1 cellular context compared by ENCODE assay signal in genomic region chr11:5522308-5522707, GRCh38.
TF ChIP-seq lines count a peak whose summit lies in the region.

No MANE protein-coding gene starts in this region.

TF ChIP-seq in K562, 482 proteins besides CTCF, POLR2A, EP300 and RAD21 (continued from another document and continues in another):
- TF ChIP-seq ZNF511 (CRISPR knock-in tag; IDR thresholded peaks at IDR 0.05) (no peak), BHLHE40 (IDR thresholded peaks at IDR 0.05; ENCODE audit: low read length) (peak; percentile 83), CHD1 (IDR thresholded peaks at IDR 0.05; ENCODE audit: low read length) (no peak), ZFP36 (IDR thresholded peaks at IDR 0.05; ENCODE audit: low read depth, low read length, partially characterized antibody) (no peak), PURB (CRISPR knock-in tag; IDR thresholded peaks at IDR 0.05; ENCODE audit: low read depth) (no peak), CGGBP1 (CRISPR knock-in tag; IDR thresholded peaks at IDR 0.05) (no peak), ZNF184 (CRISPR knock-in tag; IDR thresholded peaks at IDR 0.05) (no peak), DDX20 (tag; IDR thresholded peaks at IDR 0.05; ENCODE audit: low read depth) (no peak), HINFP (tag; conservative IDR thresholded peaks at IDR 0.05; ENCODE audit: low read depth) (no peak), ZNF584 (CRISPR knock-in tag; IDR thresholded peaks at IDR 0.05; ENCODE audit: low read depth) (no peak), KLF6 (CRISPR knock-in tag; IDR thresholded peaks at IDR 0.05; ENCODE audit: borderline replicate concordance) (no peak), SLC30A9 (CRISPR knock-in tag; IDR thresholded peaks at IDR 0.05) (no peak), ZFP1 (CRISPR knock-in tag; IDR thresholded peaks at IDR 0.05) (no peak), MTA3 (IDR thresholded peaks at IDR 0.05; ENCODE audit: borderline replicate concordance) (no peak), ATF6 (CRISPR knock-in tag; IDR thresholded peaks at IDR 0.05) (no peak), ARID1B (IDR thresholded peaks at IDR 0.05) (peak; percentile 39; the same call in 1 of the 2 replicates), NCOA1 (IDR thresholded peaks at IDR 0.05; ENCODE audit: low read depth) (no peak), SMARCB1 (IDR thresholded peaks at IDR 0.05; ENCODE audit: insufficient read length, low read depth) (no peak), DEAF1 (CRISPR knock-in tag; IDR thresholded peaks at IDR 0.05) (no peak), KLF16 (IDR thresholded peaks at IDR 0.05) (no peak), ZC3H8 (IDR thresholded peaks at IDR 0.05) (no peak), U2AF2 (optimal IDR thresholded peaks at IDR 0.05; ENCODE audit: low read depth, low read length) (no peak), JUN (IDR thresholded peaks at IDR 0.05; ENCODE audit: borderline replicate concordance, low read depth, low read length) (0 out of 2 replicates have a peak, but pooled peaks have one; percentile 46), JUN (CRISPR knock-in tag; IDR thresholded peaks at IDR 0.05; ENCODE audit: borderline replicate concordance) (no peak), TRIM24 (IDR thresholded peaks at IDR 0.05) (0 out of 4 replicates have a peak, but pooled peaks of 1 of the 2 experiments have one; percentile 23), HCFC1 (IDR thresholded peaks at IDR 0.05; ENCODE audit: low read depth, low read length) (no peak), RBM14 (IDR thresholded peaks at IDR 0.05; ENCODE audit: borderline replicate concordance, insufficient read depth, low read depth, low read length) (no peak), ZNF398 (CRISPR knock-in tag; IDR thresholded peaks at IDR 0.05) (no peak), PTRF (tag; IDR thresholded peaks at IDR 0.05) (no peak)
- TF ChIP-seq, protein P1, sequence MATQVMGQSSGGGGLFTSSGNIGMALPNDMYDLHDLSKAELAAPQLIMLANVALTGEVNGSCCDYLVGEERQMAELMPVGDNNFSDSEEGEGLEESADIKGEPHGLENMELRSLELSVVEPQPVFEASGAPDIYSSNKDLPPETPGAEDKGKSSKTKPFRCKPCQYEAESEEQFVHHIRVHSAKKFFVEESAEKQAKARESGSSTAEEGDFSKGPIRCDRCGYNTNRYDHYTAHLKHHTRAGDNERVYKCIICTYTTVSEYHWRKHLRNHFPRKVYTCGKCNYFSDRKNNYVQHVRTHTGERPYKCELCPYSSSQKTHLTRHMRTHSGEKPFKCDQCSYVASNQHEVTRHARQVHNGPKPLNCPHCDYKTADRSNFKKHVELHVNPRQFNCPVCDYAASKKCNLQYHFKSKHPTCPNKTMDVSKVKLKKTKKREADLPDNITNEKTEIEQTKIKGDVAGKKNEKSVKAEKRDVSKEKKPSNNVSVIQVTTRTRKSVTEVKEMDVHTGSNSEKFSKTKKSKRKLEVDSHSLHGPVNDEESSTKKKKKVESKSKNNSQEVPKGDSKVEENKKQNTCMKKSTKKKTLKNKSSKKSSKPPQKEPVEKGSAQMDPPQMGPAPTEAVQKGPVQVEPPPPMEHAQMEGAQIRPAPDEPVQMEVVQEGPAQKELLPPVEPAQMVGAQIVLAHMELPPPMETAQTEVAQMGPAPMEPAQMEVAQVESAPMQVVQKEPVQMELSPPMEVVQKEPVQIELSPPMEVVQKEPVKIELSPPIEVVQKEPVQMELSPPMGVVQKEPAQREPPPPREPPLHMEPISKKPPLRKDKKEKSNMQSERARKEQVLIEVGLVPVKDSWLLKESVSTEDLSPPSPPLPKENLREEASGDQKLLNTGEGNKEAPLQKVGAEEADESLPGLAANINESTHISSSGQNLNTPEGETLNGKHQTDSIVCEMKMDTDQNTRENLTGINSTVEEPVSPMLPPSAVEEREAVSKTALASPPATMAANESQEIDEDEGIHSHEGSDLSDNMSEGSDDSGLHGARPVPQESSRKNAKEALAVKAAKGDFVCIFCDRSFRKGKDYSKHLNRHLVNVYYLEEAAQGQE (CRISPR knock-in tag; IDR thresholded peaks at IDR 0.05; ENCODE audit: low read depth), result no peak
- TF ChIP-seq, protein P2, sequence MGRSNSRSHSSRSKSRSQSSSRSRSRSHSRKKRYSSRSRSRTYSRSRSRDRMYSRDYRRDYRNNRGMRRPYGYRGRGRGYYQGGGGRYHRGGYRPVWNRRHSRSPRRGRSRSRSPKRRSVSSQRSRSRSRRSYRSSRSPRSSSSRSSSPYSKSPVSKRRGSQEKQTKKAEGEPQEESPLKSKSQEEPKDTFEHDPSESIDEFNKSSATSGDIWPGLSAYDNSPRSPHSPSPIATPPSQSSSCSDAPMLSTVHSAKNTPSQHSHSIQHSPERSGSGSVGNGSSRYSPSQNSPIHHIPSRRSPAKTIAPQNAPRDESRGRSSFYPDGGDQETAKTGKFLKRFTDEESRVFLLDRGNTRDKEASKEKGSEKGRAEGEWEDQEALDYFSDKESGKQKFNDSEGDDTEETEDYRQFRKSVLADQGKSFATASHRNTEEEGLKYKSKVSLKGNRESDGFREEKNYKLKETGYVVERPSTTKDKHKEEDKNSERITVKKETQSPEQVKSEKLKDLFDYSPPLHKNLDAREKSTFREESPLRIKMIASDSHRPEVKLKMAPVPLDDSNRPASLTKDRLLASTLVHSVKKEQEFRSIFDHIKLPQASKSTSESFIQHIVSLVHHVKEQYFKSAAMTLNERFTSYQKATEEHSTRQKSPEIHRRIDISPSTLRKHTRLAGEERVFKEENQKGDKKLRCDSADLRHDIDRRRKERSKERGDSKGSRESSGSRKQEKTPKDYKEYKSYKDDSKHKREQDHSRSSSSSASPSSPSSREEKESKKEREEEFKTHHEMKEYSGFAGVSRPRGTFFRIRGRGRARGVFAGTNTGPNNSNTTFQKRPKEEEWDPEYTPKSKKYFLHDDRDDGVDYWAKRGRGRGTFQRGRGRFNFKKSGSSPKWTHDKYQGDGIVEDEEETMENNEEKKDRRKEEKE (IDR thresholded peaks at IDR 0.05; ENCODE audit: borderline replicate concordance in 1 of 2, control insufficient read depth in 1 of 2, low read depth in 2 of 2, low read length in 1 of 2), result no peak
- TF ChIP-seq, protein P3, sequence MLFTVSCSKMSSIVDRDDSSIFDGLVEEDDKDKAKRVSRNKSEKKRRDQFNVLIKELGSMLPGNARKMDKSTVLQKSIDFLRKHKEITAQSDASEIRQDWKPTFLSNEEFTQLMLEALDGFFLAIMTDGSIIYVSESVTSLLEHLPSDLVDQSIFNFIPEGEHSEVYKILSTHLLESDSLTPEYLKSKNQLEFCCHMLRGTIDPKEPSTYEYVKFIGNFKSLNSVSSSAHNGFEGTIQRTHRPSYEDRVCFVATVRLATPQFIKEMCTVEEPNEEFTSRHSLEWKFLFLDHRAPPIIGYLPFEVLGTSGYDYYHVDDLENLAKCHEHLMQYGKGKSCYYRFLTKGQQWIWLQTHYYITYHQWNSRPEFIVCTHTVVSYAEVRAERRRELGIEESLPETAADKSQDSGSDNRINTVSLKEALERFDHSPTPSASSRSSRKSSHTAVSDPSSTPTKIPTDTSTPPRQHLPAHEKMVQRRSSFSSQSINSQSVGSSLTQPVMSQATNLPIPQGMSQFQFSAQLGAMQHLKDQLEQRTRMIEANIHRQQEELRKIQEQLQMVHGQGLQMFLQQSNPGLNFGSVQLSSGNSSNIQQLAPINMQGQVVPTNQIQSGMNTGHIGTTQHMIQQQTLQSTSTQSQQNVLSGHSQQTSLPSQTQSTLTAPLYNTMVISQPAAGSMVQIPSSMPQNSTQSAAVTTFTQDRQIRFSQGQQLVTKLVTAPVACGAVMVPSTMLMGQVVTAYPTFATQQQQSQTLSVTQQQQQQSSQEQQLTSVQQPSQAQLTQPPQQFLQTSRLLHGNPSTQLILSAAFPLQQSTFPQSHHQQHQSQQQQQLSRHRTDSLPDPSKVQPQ (CRISPR knock-in tag; IDR thresholded peaks at IDR 0.05; ENCODE audit: borderline replicate concordance), result no peak
- TF ChIP-seq, protein P4, sequence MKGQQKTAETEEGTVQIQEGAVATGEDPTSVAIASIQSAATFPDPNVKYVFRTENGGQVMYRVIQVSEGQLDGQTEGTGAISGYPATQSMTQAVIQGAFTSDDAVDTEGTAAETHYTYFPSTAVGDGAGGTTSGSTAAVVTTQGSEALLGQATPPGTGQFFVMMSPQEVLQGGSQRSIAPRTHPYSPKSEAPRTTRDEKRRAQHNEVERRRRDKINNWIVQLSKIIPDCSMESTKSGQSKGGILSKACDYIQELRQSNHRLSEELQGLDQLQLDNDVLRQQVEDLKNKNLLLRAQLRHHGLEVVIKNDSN (CRISPR knock-in tag; IDR thresholded peaks at IDR 0.05), result peak; percentile 34; the same call in 1 of the 2 replicates
- TF ChIP-seq, protein P5, sequence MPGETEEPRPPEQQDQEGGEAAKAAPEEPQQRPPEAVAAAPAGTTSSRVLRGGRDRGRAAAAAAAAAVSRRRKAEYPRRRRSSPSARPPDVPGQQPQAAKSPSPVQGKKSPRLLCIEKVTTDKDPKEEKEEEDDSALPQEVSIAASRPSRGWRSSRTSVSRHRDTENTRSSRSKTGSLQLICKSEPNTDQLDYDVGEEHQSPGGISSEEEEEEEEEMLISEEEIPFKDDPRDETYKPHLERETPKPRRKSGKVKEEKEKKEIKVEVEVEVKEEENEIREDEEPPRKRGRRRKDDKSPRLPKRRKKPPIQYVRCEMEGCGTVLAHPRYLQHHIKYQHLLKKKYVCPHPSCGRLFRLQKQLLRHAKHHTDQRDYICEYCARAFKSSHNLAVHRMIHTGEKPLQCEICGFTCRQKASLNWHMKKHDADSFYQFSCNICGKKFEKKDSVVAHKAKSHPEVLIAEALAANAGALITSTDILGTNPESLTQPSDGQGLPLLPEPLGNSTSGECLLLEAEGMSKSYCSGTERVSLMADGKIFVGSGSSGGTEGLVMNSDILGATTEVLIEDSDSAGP (CRISPR knock-in tag; IDR thresholded peaks at IDR 0.05), result no peak
- TF ChIP-seq, protein P6, sequence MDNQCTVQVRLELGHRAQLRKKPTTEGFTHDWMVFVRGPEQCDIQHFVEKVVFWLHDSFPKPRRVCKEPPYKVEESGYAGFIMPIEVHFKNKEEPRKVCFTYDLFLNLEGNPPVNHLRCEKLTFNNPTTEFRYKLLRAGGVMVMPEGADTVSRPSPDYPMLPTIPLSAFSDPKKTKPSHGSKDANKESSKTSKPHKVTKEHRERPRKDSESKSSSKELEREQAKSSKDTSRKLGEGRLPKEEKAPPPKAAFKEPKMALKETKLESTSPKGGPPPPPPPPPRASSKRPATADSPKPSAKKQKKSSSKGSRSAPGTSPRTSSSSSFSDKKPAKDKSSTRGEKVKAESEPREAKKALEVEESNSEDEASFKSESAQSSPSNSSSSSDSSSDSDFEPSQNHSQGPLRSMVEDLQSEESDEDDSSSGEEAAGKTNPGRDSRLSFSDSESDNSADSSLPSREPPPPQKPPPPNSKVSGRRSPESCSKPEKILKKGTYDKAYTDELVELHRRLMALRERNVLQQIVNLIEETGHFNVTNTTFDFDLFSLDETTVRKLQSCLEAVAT (IDR thresholded peaks at IDR 0.05), result no peak
